ENCODE assay signal across 1 cellular context in genomic region chr17:82386256-82386831, GRCh38.
TF ChIP-seq lines count a peak whose summit lies in the region.

No MANE protein-coding gene starts in this region.

TF ChIP-seq in K562, 482 proteins besides CTCF, POLR2A, EP300 and RAD21:
- no peak for TF ChIP-seq BRD4 (IDR thresholded peaks at IDR 0.05)
- no peak for TF ChIP-seq NCOA1 (IDR thresholded peaks at IDR 0.05; ENCODE audit: low read depth)
- peak; percentile 82; the same call in 1 of the 2 replicates for TF ChIP-seq ZNF263 (CRISPR knock-in tag; IDR thresholded peaks at IDR 0.05; ENCODE audit: borderline replicate concordance)
